ENCODE assay signal across 17 cellular contexts in the genomic region with DNA sequence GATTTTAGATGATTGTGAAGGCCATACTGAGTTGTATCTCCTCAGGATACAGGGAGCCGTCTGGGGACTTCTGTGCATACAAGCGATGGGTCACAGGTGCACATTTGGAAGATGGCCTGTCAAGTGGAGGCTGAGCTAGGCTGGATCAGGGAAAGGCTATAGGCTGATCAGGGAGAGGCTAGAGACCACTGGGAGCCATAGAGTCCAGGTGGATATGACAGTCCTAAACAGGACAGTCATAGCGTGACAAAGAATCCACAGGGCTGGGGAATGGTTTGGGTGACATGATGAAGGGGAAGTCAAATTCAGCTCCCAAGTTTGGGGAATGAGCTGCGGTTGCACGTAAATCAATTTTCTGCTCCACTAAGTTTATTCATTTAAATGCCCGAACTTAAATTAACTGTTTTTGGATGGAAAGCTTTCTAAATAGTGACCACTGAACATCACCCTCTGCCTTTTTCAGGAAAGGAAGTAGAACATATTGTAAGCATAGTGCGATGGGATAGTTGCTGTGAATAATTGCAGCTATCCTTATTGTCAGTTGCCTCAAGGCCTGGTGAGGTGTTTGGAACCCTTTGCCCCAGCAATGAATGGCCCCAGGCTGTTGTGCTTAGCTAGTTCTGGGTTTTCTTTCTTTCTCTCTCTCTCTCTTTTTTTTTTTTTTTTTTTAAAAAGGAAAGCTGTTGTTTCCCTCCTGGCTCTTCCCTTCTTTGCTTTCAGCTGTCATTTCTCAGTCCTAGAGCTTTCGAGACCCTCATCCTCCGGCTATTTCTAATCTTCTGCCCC. TPM values are rescaled to one million over a fixed set of nuclear protein-coding genes. Genes with fewer than 3 reads are reported as not detected.
A peak's percentile ranks its signal among the peaks of the same experiment; 100 is the strongest.
DNase-seq lines count a peak whose midpoint lies in the region; ATAC-seq and TF ChIP-seq lines count a peak whose summit lies in the region.
"Had no signal": no experiment of that assay in that cellular context is flagged by ENCODE, and none has a peak within 500 bp of the region (broad histone marks: within the 10 kb centered on the region; RNA-seq: fewer than 3 reads in every experiment).

No MANE protein-coding gene starts in this region.

- H3K9me3 Mint-ChIP-seq in natural killer cell treated with Interleukin-12 subunit alpha and Interleukin-12 subunit beta and Interleukin-15 and Interleukin-18, amount 100 ng/mL, for 72 hours, result no peaks in the 10 kb centered on the region
- H3K9me3 Mint-ChIP-seq in natural killer cell (no peaks in the 10 kb centered on the region), osteocyte (ENCODE audit: unreplicated experiment) (no peaks in the 10 kb centered on the region)
- H3K9me3 Mint-ChIP-seq: activated CD4-positive, alpha-beta T cell treated with anti-CD3 and anti-CD28 coated beads, Interleukin-2, amount 10 ng/mL, durations not matched to agents 7 days and 5 days; T-helper 1 cell treated with Interleukin-12 subunit alpha and Interleukin-12 subunit beta and Interleukin-4 antibody, amounts not matched to agents 30 μg/mL and 1 μg/mL, for 36 hours had no signal

- DNase-seq in natural killer cell treated with Interleukin-12 subunit alpha and Interleukin-12 subunit beta and Interleukin-15 and Interleukin-18, amount 100 ng/mL, for 72 hours (ENCODE audit: low spot score), result peak; percentile 22
- DNase-seq in natural killer cell (no peak), islet precursor cell (peak; percentile 79), osteocyte (ENCODE audit: extremely low spot score, unreplicated experiment) (peak; percentile 30), RPMI8226 (no peak)
- DNase-seq in activated naive CD4-positive, alpha-beta T cell (lab: John Stamatoyannopoulos, UW), result no peak
- no peak for DNase-seq in activated CD4-positive, CD25-positive, alpha-beta regulatory T cell (lab: John Stamatoyannopoulos, UW)
- DNase-seq: activated gamma-delta T cell; brain microvascular endothelial cell; NCI-H1105 treated with DMSO at 0.1 percent for 48 hours; NCI-H510A; NK-92 treated with Interleukin-12 subunit alpha and Interleukin-12 subunit beta, amount 100 ng/mL, for 24 hours; stimulated activated naive CD4-positive, alpha-beta T cell treated with Interleukin-2 at 50 U/mL for 16 hours had no signal

- intact Hi-C loops in natural killer cell (cut with micrococcal nuclease), result no loop called here

- no peaks in the 10 kb centered on the region for H3K36me3 Mint-ChIP-seq in natural killer cell treated with Interleukin-12 subunit alpha and Interleukin-12 subunit beta and Interleukin-15 and Interleukin-18, amount 100 ng/mL, for 72 hours
- H3K36me3 Mint-ChIP-seq in natural killer cell (no peaks in the 10 kb centered on the region), osteocyte (ENCODE audit: unreplicated experiment) (no peaks in the 10 kb centered on the region)

- TF ChIP-seq CTCF in natural killer cell (IDR thresholded peaks at IDR 0.05) (no peak), osteocyte (IDR thresholded peaks at IDR 0.05) (no peak)

- H3K27me3 Mint-ChIP-seq in natural killer cell treated with Interleukin-12 subunit alpha and Interleukin-12 subunit beta and Interleukin-15 and Interleukin-18, amount 100 ng/mL, for 72 hours, result peaks cover 8 to 16% of the 10 kb centered on the region in 2 donors
- peaks cover 10 to 37% of the 10 kb centered on the region in 2 donors for H3K27me3 Mint-ChIP-seq in natural killer cell (ENCODE audit: low read depth in 2 of 2)
- H3K27me3 Mint-ChIP-seq in osteocyte (ENCODE audit: unreplicated experiment), result peaks cover 7% of the 10 kb centered on the region

- H3K4me3 Mint-ChIP-seq in natural killer cell treated with Interleukin-12 subunit alpha and Interleukin-12 subunit beta and Interleukin-15 and Interleukin-18, amount 100 ng/mL, for 72 hours, result no peak overlapping the region
- H3K4me3 Mint-ChIP-seq in natural killer cell, result no peak overlapping the region
- no peak overlapping the region for H3K4me3 Mint-ChIP-seq in osteocyte (ENCODE audit: unreplicated experiment)
- H3K4me3 Mint-ChIP-seq: activated CD4-positive, alpha-beta T cell treated with anti-CD3 and anti-CD28 coated beads, Interleukin-2, amount 10 ng/mL, durations not matched to agents 7 days and 5 days had no signal

- no peaks in the 10 kb centered on the region for H3K4me1 Mint-ChIP-seq in natural killer cell treated with Interleukin-12 subunit alpha and Interleukin-12 subunit beta and Interleukin-15 and Interleukin-18, amount 100 ng/mL, for 72 hours (ENCODE audit: low read depth in 2 of 2)
- no peaks in the 10 kb centered on the region for H3K4me1 Mint-ChIP-seq in natural killer cell
- peaks cover 12% of the 10 kb centered on the region for H3K4me1 Mint-ChIP-seq in osteocyte (ENCODE audit: unreplicated experiment)

- no peak for ATAC-seq in natural killer cell treated with Interleukin-12 subunit alpha and Interleukin-12 subunit beta and Interleukin-15 and Interleukin-18, amount 100 ng/mL, for 72 hours
- ATAC-seq in natural killer cell, result no peak
- no peak for ATAC-seq in GM19324 (IDR thresholded peaks at IDR 0.05; ENCODE audit: low FRiP score, unreplicated experiment)
- ATAC-seq: left colon had no signal

- no peak overlapping the region for H3K27ac Mint-ChIP-seq in natural killer cell treated with Interleukin-12 subunit alpha and Interleukin-12 subunit beta and Interleukin-15 and Interleukin-18, amount 100 ng/mL, for 72 hours
- H3K27ac Mint-ChIP-seq in natural killer cell, result no peak overlapping the region
- H3K27ac Mint-ChIP-seq in osteocyte (ENCODE audit: unreplicated experiment), result no peak overlapping the region
- H3K27ac Mint-ChIP-seq: activated CD4-positive, alpha-beta T cell treated with anti-CD3 and anti-CD28 coated beads, Interleukin-2, amount 10 ng/mL, durations not matched to agents 7 days and 5 days; T-helper 1 cell treated with Interleukin-12 subunit alpha and Interleukin-12 subunit beta and Interleukin-4 antibody, amounts not matched to agents 30 μg/mL and 1 μg/mL, for 36 hours had no signal

RNA-seq across cellular contexts. Expression of a gene that starts 50.5 kb away (rescaled TPM):
- total RNA-seq in natural killer cell treated with Interleukin-12 subunit alpha and Interleukin-12 subunit beta and Interleukin-15 and Interleukin-18, amount 100 ng/mL, for 72 hours, result under 1 TPM; 0.11 to 0.12 TPM
- total RNA-seq in natural killer cell (under 1 TPM; 0.24 to 0.43 (median 0.33) TPM), osteocyte (5.0 and 5.2 TPM in 2 replicates)

Comparison
In these comparisons a context has a peak if more than half of its experiments do, and no peak if none do; other contexts are left out.
1. DNase-seq: peak in natural killer cell treated with Interleukin-12 subunit alpha and Interleukin-12 subunit beta and Interleukin-15 and Interleukin-18, amount 100 ng/mL, for 72 hours (single experiment), islet precursor cell (single experiment) and osteocyte (single experiment); none in natural killer cell (single experiment), activated naive CD4-positive, alpha-beta T cell (0 of 4), activated CD4-positive, CD25-positive, alpha-beta regulatory T cell (0 of 4) and RPMI8226 (single experiment).